ENCODE assay signal across 1 cellular context in genomic region chr22:39528681-39529486, GRCh38.
TF ChIP-seq lines count a peak whose summit lies in the region.

No MANE protein-coding gene starts in this region.

TF ChIP-seq in K562, 482 proteins besides CTCF, POLR2A, EP300 and RAD21 (continued from another document and continues in another):
- 0 out of 2 replicates have a peak, but pooled peaks have one; percentile 9 for TF ChIP-seq JUN (IDR thresholded peaks at IDR 0.05; ENCODE audit: borderline replicate concordance, low read depth, low read length)
- no peak for TF ChIP-seq JUN (CRISPR knock-in tag; IDR thresholded peaks at IDR 0.05; ENCODE audit: borderline replicate concordance)
- no peak for TF ChIP-seq SMAD2 (IDR thresholded peaks at IDR 0.05; ENCODE audit: low read depth, low read length)
- TF ChIP-seq USF1 (CRISPR knock-in tag; IDR thresholded peaks at IDR 0.05): no peak
- TF ChIP-seq RERE (CRISPR knock-in tag; IDR thresholded peaks at IDR 0.05; ENCODE audit: borderline replicate concordance): no peak
- no peak for TF ChIP-seq PHB2 (IDR thresholded peaks at IDR 0.05; ENCODE audit: low read depth)
- peak; percentile 99 for TF ChIP-seq STAG1 (CRISPR knock-in tag; IDR thresholded peaks at IDR 0.05; ENCODE audit: borderline replicate concordance)
- TF ChIP-seq MCM3 (IDR thresholded peaks at IDR 0.05): no peak
- no peak; a peak in 1 of 4 replicates for TF ChIP-seq RCOR1 (IDR thresholded peaks at IDR 0.05; ENCODE audit: borderline replicate concordance in 1 of 2, low read depth in 2 of 2, low read length in 2 of 2)
- TF ChIP-seq ZNF354B (CRISPR knock-in tag; IDR thresholded peaks at IDR 0.05): no peak
- no peak for TF ChIP-seq ZKSCAN3 (CRISPR knock-in tag; IDR thresholded peaks at IDR 0.05)
- no peak for TF ChIP-seq ZNF707 (CRISPR knock-in tag; conservative IDR thresholded peaks at IDR 0.05)
- no peak for TF ChIP-seq NCOA6 (IDR thresholded peaks at IDR 0.05)
- no peak for TF ChIP-seq ZNF583 (CRISPR knock-in tag; IDR thresholded peaks at IDR 0.05)
- peak; percentile 58; the same call in 1 of the 2 replicates for TF ChIP-seq CC2D1A (IDR thresholded peaks at IDR 0.05)
- 0 out of 2 replicates have a peak, but pooled peaks have one; percentile 71 for TF ChIP-seq FOXP4 (CRISPR knock-in tag; IDR thresholded peaks at IDR 0.05; ENCODE audit: borderline replicate concordance)
- TF ChIP-seq TAL1 (IDR thresholded peaks at IDR 0.05): no peak
- TF ChIP-seq TSC22D4 (tag; IDR thresholded peaks at IDR 0.05): no peak
- TF ChIP-seq ZNF133 (CRISPR knock-in tag; IDR thresholded peaks at IDR 0.05): no peak
- peak; percentile 78; the same call in 1 of the 2 replicates for TF ChIP-seq ERF (CRISPR knock-in tag; IDR thresholded peaks at IDR 0.05)
- no peak for TF ChIP-seq U2AF1 (optimal IDR thresholded peaks at IDR 0.05; ENCODE audit: low read depth, low read length)
- TF ChIP-seq, protein P1, sequence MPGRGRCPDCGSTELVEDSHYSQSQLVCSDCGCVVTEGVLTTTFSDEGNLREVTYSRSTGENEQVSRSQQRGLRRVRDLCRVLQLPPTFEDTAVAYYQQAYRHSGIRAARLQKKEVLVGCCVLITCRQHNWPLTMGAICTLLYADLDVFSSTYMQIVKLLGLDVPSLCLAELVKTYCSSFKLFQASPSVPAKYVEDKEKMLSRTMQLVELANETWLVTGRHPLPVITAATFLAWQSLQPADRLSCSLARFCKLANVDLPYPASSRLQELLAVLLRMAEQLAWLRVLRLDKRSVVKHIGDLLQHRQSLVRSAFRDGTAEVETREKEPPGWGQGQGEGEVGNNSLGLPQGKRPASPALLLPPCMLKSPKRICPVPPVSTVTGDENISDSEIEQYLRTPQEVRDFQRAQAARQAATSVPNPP (IDR thresholded peaks at IDR 0.05; ENCODE audit: borderline replicate concordance, insufficient read depth, insufficient read length): no peak
- TF ChIP-seq, protein P2, sequence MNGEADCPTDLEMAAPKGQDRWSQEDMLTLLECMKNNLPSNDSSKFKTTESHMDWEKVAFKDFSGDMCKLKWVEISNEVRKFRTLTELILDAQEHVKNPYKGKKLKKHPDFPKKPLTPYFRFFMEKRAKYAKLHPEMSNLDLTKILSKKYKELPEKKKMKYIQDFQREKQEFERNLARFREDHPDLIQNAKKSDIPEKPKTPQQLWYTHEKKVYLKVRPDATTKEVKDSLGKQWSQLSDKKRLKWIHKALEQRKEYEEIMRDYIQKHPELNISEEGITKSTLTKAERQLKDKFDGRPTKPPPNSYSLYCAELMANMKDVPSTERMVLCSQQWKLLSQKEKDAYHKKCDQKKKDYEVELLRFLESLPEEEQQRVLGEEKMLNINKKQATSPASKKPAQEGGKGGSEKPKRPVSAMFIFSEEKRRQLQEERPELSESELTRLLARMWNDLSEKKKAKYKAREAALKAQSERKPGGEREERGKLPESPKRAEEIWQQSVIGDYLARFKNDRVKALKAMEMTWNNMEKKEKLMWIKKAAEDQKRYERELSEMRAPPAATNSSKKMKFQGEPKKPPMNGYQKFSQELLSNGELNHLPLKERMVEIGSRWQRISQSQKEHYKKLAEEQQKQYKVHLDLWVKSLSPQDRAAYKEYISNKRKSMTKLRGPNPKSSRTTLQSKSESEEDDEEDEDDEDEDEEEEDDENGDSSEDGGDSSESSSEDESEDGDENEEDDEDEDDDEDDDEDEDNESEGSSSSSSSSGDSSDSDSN (IDR thresholded peaks at IDR 0.05; ENCODE audit: borderline replicate concordance in 1 of 2, low read depth in 2 of 2, low read length in 2 of 2): no peak; a peak in 1 of 4 replicates
- TF ChIP-seq BCL6 (CRISPR knock-in tag; IDR thresholded peaks at IDR 0.05): no peak
- TF ChIP-seq, protein P3, sequence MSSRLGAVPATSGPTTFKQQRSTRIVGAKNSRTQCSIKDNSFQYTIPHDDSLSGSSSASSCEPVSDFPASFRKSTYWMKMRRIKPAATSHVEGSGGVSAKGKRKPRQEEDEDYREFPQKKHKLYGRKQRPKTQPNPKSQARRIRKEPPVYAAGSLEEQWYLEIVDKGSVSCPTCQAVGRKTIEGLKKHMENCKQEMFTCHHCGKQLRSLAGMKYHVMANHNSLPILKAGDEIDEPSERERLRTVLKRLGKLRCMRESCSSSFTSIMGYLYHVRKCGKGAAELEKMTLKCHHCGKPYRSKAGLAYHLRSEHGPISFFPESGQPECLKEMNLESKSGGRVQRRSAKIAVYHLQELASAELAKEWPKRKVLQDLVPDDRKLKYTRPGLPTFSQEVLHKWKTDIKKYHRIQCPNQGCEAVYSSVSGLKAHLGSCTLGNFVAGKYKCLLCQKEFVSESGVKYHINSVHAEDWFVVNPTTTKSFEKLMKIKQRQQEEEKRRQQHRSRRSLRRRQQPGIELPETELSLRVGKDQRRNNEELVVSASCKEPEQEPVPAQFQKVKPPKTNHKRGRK (tag; IDR thresholded peaks at IDR 0.05): no peak
- TF ChIP-seq GABPA (tag; conservative IDR thresholded peaks at IDR 0.05; ENCODE audit: low read depth): peak; percentile 48; the same call in 1 of the 2 replicates
- TF ChIP-seq TRIM28 (IDR thresholded peaks at IDR 0.05): no peak
- TF ChIP-seq, protein P4, sequence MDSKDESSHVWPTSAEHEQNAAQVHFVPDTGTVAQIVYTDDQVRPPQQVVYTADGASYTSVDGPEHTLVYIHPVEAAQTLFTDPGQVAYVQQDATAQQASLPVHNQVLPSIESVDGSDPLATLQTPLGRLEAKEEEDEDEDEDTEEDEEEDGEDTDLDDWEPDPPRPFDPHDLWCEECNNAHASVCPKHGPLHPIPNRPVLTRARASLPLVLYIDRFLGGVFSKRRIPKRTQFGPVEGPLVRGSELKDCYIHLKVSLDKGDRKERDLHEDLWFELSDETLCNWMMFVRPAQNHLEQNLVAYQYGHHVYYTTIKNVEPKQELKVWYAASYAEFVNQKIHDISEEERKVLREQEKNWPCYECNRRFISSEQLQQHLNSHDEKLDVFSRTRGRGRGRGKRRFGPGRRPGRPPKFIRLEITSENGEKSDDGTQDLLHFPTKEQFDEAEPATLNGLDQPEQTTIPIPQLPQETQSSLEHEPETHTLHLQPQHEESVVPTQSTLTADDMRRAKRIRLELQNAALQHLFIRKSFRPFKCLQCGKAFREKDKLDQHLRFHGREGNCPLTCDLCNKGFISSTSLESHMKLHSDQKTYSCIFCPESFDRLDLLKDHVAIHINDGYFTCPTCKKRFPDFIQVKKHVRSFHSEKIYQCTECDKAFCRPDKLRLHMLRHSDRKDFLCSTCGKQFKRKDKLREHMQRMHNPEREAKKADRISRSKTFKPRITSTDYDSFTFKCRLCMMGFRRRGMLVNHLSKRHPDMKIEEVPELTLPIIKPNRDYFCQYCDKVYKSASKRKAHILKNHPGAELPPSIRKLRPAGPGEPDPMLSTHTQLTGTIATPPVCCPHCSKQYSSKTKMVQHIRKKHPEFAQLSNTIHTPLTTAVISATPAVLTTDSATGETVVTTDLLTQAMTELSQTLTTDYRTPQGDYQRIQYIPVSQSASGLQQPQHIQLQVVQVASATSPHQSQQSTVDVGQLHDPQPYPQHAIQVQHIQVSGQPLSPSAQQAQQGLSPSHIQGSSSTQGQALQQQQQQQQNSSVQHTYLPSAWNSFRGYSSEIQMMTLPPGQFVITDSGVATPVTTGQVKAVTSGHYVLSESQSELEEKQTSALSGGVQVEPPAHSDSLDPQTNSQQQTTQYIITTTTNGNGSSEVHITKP (IDR thresholded peaks at IDR 0.05; ENCODE audit: partially characterized antibody): no peak
- no peak for TF ChIP-seq HMG20A (CRISPR knock-in tag; conservative IDR thresholded peaks at IDR 0.05)
- TF ChIP-seq TAF1 (IDR thresholded peaks at IDR 0.05; ENCODE audit: control insufficient read depth, extremely low read depth, insufficient read depth, low read length, severe bottlenecking): peak; percentile 32
- no peak for TF ChIP-seq CEBPG (CRISPR knock-in tag; IDR thresholded peaks at IDR 0.05)
- TF ChIP-seq CEBPG (tag; conservative IDR thresholded peaks at IDR 0.05 in 1 of 2, IDR thresholded peaks at IDR 0.05 in 1 of 2): no peak
- TF ChIP-seq HINFP (tag; conservative IDR thresholded peaks at IDR 0.05; ENCODE audit: low read depth): no peak
- TF ChIP-seq RBBP5 (IDR thresholded peaks at IDR 0.05; ENCODE audit: borderline replicate concordance, insufficient read depth, low read length, poor library complexity, severe bottlenecking): no peak
- no peak for TF ChIP-seq XRCC4 (IDR thresholded peaks at IDR 0.05; ENCODE audit: extremely low read depth, insufficient read depth, insufficient read length)
- TF ChIP-seq BDP1 (IDR thresholded peaks at IDR 0.05; ENCODE audit: insufficient read depth, insufficient read length): no peak
- no peak for TF ChIP-seq ZNF324 (CRISPR knock-in tag; IDR thresholded peaks at IDR 0.05)
- TF ChIP-seq ZKSCAN8 (CRISPR knock-in tag; IDR thresholded peaks at IDR 0.05): no peak
- TF ChIP-seq, protein P5, sequence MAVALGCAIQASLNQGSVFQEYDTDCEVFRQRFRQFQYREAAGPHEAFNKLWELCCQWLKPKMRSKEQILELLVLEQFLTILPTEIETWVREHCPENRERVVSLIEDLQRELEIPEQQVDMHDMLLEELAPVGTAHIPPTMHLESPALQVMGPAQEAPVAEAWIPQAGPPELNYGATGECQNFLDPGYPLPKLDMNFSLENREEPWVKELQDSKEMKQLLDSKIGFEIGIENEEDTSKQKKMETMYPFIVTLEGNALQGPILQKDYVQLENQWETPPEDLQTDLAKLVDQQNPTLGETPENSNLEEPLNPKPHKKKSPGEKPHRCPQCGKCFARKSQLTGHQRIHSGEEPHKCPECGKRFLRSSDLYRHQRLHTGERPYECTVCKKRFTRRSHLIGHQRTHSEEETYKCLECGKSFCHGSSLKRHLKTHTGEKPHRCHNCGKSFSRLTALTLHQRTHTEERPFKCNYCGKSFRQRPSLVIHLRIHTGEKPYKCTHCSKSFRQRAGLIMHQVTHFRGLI (CRISPR knock-in tag; IDR thresholded peaks at IDR 0.05): no peak
- no peak for TF ChIP-seq NR4A1 (CRISPR knock-in tag; IDR thresholded peaks at IDR 0.05)
- no peak for TF ChIP-seq NR4A1 (tag; IDR thresholded peaks at IDR 0.05)
- TF ChIP-seq BRF1 (IDR thresholded peaks at IDR 0.05; ENCODE audit: borderline replicate concordance, extremely low read depth, insufficient read length): no peak
- peak; percentile 75 for TF ChIP-seq CREM (IDR thresholded peaks at IDR 0.05; ENCODE audit: low read depth)
- TF ChIP-seq CBX2 (IDR thresholded peaks at IDR 0.05; ENCODE audit: insufficient read depth, low read length, poor library complexity, severe bottlenecking): no peak
